Comparison of ENCODE assay signal across 1 cellular context in the genomic region with DNA sequence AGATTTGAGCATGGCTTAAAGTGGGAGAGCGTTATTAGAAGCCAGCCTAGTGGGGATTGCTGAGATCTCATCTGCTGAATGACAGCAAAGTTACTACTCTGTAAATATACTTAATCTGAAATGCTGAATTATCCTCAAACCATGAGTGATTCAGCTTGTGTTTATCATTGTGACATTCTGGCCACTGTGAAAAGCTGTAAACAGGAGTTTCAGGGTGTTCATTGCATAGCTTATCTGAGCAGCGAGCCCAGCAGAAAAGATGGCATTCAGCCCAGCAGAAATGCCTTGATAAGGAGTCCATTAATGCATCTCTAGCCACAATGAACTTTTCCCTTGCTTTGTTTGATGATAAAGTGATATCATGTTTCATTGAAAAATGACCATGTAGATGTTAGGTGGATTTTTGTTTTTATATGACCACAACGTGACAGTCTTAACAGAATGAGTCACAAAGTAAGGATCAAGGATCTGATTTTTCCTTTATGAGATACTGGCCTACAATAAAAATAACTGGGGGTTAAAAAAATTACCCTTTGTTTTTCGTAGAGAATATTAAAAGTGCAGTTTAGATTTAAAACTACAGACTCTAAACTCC.
TF ChIP-seq lines count a peak whose summit lies in the region.

No MANE protein-coding gene starts in this region.

TF ChIP-seq in HEK293, 187 proteins besides CTCF, POLR2A, EP300 and RAD21 (continued from another document and continues in another):
- TF ChIP-seq KLF9 (tag by site-specific recombination; IDR thresholded peaks at IDR 0.05; ENCODE audit: low read depth) (peak; percentile 26; the same call in 1 of the 2 replicates), ZNF366 (tag by site-specific recombination; conservative IDR thresholded peaks at IDR 0.05) (peak; percentile 99), ZNF112 (tag by site-specific recombination; IDR thresholded peaks at IDR 0.05) (no peak), KLF10 (tag by site-specific recombination; IDR thresholded peaks at IDR 0.05) (peak; percentile 91), YY1 (tag by site-specific recombination; IDR thresholded peaks at IDR 0.05) (0 out of 2 replicates have a peak, but pooled peaks have one; percentile 52), ZNF37A (tag by site-specific recombination; IDR thresholded peaks at IDR 0.05) (peak; percentile 29; the same call in 1 of the 2 replicates), ZSCAN16 (tag by site-specific recombination; IDR thresholded peaks at IDR 0.05) (peak; percentile 43; the same call in 1 of the 2 replicates), ZNF621 (tag by site-specific recombination; IDR thresholded peaks at IDR 0.05) (no peak), ZNF629 (tag by site-specific recombination; IDR thresholded peaks at IDR 0.05) (peak; percentile 97), ZNF768 (tag by site-specific recombination; IDR thresholded peaks at IDR 0.05) (no peak), ZNF510 (tag by site-specific recombination; IDR thresholded peaks at IDR 0.05; ENCODE audit: insufficient replicate concordance) (no peak), ZNF530 (tag by site-specific recombination; IDR thresholded peaks at IDR 0.05; ENCODE audit: low read depth) (no peak), ZNF76 (tag by site-specific recombination; IDR thresholded peaks at IDR 0.05; ENCODE audit: borderline replicate concordance, low read depth) (peak; percentile 66; the same call in 1 of the 2 replicates), ZBTB7A (tag by site-specific recombination; IDR thresholded peaks at IDR 0.05; ENCODE audit: low read depth) (peak; percentile 62; the same call in 1 of the 2 replicates), ZSCAN23 (tag by site-specific recombination; IDR thresholded peaks at IDR 0.05) (peak; percentile 99), ZNF24 (tag by site-specific recombination; IDR thresholded peaks at IDR 0.05) (peak; percentile 99), ZNF843 (tag by site-specific recombination; IDR thresholded peaks at IDR 0.05) (peak; percentile 100), ZFHX2 (tag by site-specific recombination; conservative IDR thresholded peaks at IDR 0.05) (no peak; the same call in 1 of the 2 replicates), KLF16 (tag by site-specific recombination; IDR thresholded peaks at IDR 0.05) (peak; percentile 80), ZBTB48 (tag by site-specific recombination; IDR thresholded peaks at IDR 0.05) (no peak), ZNF600 (tag by site-specific recombination; IDR thresholded peaks at IDR 0.05) (peak; percentile 70), ZBTB21 (tag by site-specific recombination; IDR thresholded peaks at IDR 0.05) (peak; percentile 86), ZNF670 (tag by site-specific recombination; IDR thresholded peaks at IDR 0.05; ENCODE audit: low read depth) (no peak), YY2 (tag by site-specific recombination; IDR thresholded peaks at IDR 0.05) (peak; percentile 61; the same call in 1 of the 2 replicates), KLF7 (tag by site-specific recombination; IDR thresholded peaks at IDR 0.05; ENCODE audit: borderline replicate concordance) (peak; percentile 94), ZNF558 (tag by site-specific recombination; IDR thresholded peaks at IDR 0.05) (peak; percentile 91), ZNF596 (tag by site-specific recombination; IDR thresholded peaks at IDR 0.05) (peak; percentile 85), SP7 (tag by site-specific recombination; IDR thresholded peaks at IDR 0.05) (peak; percentile 99), ZFP3 (tag by site-specific recombination; IDR thresholded peaks at IDR 0.05; ENCODE audit: low read depth) (peak; percentile 44; the same call in 1 of the 2 replicates)
- TF ChIP-seq, protein P1, sequence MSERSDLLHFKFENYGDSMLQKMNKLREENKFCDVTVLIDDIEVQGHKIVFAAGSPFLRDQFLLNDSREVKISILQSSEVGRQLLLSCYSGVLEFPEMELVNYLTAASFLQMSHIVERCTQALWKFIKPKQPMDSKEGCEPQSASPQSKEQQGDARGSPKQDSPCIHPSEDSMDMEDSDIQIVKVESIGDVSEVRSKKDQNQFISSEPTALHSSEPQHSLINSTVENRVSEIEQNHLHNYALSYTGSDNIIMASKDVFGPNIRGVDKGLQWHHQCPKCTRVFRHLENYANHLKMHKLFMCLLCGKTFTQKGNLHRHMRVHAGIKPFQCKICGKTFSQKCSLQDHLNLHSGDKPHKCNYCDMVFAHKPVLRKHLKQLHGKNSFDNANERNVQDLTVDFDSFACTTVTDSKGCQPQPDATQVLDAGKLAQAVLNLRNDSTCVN (tag by site-specific recombination; optimal IDR thresholded peaks at IDR 0.05), result no peak
- TF ChIP-seq, protein P2, sequence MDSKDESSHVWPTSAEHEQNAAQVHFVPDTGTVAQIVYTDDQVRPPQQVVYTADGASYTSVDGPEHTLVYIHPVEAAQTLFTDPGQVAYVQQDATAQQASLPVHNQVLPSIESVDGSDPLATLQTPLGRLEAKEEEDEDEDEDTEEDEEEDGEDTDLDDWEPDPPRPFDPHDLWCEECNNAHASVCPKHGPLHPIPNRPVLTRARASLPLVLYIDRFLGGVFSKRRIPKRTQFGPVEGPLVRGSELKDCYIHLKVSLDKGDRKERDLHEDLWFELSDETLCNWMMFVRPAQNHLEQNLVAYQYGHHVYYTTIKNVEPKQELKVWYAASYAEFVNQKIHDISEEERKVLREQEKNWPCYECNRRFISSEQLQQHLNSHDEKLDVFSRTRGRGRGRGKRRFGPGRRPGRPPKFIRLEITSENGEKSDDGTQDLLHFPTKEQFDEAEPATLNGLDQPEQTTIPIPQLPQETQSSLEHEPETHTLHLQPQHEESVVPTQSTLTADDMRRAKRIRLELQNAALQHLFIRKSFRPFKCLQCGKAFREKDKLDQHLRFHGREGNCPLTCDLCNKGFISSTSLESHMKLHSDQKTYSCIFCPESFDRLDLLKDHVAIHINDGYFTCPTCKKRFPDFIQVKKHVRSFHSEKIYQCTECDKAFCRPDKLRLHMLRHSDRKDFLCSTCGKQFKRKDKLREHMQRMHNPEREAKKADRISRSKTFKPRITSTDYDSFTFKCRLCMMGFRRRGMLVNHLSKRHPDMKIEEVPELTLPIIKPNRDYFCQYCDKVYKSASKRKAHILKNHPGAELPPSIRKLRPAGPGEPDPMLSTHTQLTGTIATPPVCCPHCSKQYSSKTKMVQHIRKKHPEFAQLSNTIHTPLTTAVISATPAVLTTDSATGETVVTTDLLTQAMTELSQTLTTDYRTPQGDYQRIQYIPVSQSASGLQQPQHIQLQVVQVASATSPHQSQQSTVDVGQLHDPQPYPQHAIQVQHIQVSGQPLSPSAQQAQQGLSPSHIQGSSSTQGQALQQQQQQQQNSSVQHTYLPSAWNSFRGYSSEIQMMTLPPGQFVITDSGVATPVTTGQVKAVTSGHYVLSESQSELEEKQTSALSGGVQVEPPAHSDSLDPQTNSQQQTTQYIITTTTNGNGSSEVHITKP (tag by site-specific recombination; IDR thresholded peaks at IDR 0.05), result peak; percentile 76; the same call in 1 of the 2 replicates
- TF ChIP-seq, protein P3, sequence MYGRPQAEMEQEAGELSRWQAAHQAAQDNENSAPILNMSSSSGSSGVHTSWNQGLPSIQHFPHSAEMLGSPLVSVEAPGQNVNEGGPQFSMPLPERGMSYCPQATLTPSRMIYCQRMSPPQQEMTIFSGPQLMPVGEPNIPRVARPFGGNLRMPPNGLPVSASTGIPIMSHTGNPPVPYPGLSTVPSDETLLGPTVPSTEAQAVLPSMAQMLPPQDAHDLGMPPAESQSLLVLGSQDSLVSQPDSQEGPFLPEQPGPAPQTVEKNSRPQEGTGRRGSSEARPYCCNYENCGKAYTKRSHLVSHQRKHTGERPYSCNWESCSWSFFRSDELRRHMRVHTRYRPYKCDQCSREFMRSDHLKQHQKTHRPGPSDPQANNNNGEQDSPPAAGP (tag by site-specific recombination; IDR thresholded peaks at IDR 0.05), result peak; percentile 98
- TF ChIP-seq, protein P4, sequence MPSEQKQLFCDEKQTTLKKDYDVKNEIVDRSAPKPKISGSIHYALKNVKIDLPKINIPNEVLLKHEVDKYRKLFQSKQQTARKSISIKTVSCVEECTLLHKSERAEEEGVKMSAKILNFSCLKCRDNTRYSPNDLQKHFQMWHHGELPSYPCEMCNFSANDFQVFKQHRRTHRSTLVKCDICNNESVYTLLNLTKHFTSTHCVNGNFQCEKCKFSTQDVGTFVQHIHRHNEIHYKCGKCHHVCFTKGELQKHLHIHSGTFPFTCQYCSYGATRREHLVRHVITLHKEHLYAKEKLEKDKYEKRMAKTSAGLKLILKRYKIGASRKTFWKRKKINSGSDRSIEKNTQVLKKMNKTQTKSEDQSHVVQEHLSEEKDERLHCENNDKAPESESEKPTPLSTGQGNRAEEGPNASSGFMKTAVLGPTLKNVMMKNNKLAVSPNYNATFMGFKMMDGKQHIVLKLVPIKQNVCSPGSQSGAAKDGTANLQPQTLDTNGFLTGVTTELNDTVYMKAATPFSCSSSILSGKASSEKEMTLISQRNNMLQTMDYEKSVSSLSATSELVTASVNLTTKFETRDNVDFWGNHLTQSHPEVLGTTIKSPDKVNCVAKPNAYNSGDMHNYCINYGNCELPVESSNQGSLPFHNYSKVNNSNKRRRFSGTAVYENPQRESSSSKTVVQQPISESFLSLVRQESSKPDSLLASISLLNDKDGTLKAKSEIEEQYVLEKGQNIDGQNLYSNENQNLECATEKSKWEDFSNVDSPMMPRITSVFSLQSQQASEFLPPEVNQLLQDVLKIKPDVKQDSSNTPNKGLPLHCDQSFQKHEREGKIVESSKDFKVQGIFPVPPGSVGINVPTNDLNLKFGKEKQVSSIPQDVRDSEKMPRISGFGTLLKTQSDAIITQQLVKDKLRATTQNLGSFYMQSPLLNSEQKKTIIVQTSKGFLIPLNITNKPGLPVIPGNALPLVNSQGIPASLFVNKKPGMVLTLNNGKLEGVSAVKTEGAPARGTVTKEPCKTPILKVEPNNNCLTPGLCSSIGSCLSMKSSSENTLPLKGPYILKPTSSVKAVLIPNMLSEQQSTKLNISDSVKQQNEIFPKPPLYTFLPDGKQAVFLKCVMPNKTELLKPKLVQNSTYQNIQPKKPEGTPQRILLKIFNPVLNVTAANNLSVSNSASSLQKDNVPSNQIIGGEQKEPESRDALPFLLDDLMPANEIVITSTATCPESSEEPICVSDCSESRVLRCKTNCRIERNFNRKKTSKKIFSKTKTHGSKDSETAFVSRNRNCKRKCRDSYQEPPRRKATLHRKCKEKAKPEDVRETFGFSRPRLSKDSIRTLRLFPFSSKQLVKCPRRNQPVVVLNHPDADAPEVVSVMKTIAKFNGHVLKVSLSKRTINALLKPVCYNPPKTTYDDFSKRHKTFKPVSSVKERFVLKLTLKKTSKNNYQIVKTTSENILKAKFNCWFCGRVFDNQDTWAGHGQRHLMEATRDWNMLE (tag by site-specific recombination; conservative IDR thresholded peaks at IDR 0.05; ENCODE audit: low read depth), result peak; percentile 67
- TF ChIP-seq, protein P5, sequence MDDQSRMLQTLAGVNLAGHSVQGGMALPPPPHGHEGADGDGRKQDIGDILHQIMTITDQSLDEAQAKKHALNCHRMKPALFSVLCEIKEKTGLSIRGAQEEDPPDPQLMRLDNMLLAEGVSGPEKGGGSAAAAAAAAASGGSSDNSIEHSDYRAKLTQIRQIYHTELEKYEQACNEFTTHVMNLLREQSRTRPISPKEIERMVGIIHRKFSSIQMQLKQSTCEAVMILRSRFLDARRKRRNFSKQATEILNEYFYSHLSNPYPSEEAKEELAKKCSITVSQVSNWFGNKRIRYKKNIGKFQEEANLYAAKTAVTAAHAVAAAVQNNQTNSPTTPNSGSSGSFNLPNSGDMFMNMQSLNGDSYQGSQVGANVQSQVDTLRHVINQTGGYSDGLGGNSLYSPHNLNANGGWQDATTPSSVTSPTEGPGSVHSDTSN (CRISPR knock-in tag; IDR thresholded peaks at IDR 0.05), result no peak
- TF ChIP-seq, protein P6, sequence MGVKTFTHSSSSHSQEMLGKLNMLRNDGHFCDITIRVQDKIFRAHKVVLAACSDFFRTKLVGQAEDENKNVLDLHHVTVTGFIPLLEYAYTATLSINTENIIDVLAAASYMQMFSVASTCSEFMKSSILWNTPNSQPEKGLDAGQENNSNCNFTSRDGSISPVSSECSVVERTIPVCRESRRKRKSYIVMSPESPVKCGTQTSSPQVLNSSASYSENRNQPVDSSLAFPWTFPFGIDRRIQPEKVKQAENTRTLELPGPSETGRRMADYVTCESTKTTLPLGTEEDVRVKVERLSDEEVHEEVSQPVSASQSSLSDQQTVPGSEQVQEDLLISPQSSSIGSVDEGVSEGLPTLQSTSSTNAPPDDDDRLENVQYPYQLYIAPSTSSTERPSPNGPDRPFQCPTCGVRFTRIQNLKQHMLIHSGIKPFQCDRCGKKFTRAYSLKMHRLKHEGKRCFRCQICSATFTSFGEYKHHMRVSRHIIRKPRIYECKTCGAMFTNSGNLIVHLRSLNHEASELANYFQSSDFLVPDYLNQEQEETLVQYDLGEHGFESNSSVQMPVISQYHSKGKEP (tag by site-specific recombination; IDR thresholded peaks at IDR 0.05), result peak; percentile 99
- TF ChIP-seq, protein P7, sequence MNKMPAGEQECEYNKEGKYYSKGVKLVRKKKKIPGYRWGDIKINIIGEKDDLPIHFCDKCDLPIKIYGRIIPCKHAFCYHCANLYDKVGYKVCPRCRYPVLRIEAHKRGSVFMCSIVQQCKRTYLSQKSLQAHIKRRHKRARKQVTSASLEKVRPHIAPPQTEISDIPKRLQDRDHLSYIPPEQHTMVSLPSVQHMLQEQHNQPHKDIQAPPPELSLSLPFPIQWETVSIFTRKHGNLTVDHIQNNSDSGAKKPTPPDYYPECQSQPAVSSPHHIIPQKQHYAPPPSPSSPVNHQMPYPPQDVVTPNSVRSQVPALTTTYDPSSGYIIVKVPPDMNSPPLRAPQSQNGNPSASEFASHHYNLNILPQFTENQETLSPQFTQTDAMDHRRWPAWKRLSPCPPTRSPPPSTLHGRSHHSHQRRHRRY (tag by site-specific recombination; IDR thresholded peaks at IDR 0.05), result peak; percentile 87; the same call in 1 of the 2 replicates
- TF ChIP-seq, protein P8, sequence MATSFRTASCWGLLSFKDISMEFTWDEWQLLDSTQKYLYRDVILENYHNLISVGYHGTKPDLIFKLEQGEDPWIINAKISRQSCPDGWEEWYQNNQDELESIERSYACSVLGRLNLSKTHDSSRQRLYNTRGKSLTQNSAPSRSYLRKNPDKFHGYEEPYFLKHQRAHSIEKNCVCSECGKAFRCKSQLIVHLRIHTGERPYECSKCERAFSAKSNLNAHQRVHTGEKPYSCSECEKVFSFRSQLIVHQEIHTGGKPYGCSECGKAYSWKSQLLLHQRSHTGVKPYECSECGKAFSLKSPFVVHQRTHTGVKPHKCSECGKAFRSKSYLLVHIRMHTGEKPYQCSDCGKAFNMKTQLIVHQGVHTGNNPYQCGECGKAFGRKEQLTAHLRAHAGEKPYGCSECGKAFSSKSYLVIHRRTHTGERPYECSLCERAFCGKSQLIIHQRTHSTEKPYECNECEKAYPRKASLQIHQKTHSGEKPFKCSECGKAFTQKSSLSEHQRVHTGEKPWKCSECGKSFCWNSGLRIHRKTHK (tag by site-specific recombination; IDR thresholded peaks at IDR 0.05), result no peak
